Comparison of ENCODE assay signal across 9 cellular contexts in genomic region chr14:60151715-60152114, GRCh38. TPM values are rescaled to one million over a fixed set of nuclear protein-coding genes. Genes with fewer than 3 reads are reported as not detected.
DNase-seq lines count a peak whose midpoint lies in the region; ATAC-seq, FAIRE-seq and TF ChIP-seq lines count a peak whose summit lies in the region.
"Had no signal": no experiment of that assay in that cellular context is flagged by ENCODE, and none has a peak within 500 bp of the region (broad histone marks: within the 10 kb centered on the region; RNA-seq: fewer than 3 reads in every experiment).

No MANE protein-coding gene starts in this region.

- FAIRE-seq in GM12892 (lab: Jason Lieb, UNC) = peak; percentile 9
- FAIRE-seq: endometrium had no signal

- no peak for DNase-seq in GM12892 (ENCODE audit: insufficient read length)
- peak; percentile 84 for DNase-seq in NOMO-1 treated with dmso at 0.1 percent for 144 hours (lab: John Stamatoyannopoulos, UW; ENCODE audit: unreplicated experiment)
- DNase-seq in activated CD8-positive, alpha-beta memory T cell treated with anti-CD3 and anti-CD28 coated beads, Interleukin-2, amount 50 U/mL, for 4 hours = peak; percentile 69
- peak; percentile 89 for DNase-seq in epithelial cell of prostate (ENCODE audit: low read depth, low spot score)
- DNase-seq in occipital lobe (lab: John Stamatoyannopoulos, UW) = peak; percentile 47
- DNase-seq in superior temporal gyrus (ENCODE audit: extremely low spot score) = peak; percentile 70
- DNase-seq in iPS-NIHi11 (ENCODE audit: low spot score) = no peak

- peak overlapping the region; percentile 90 for H3K27ac ChIP-seq in epithelial cell of prostate

- TF ChIP-seq POLR2A in GM12892 (IDR thresholded peaks at IDR 0.05; ENCODE audit: low read depth, low read length) = no peak

- peak; percentile 92 for ATAC-seq in HG02981 (IDR thresholded peaks at IDR 0.05; ENCODE audit: unreplicated experiment)

RNA-seq across cellular contexts. Expression of gene DHRS7, which starts 13.5 kb away (rescaled TPM):
- polyA plus RNA-seq in GM12892 (2012; ENCODE audit: missing spikeins) = 61.5 TPM
- 47.4 TPM for total RNA-seq in occipital lobe

RNA-seq across cellular contexts. Expression of gene PCNX4, which starts 60.0 kb away (rescaled TPM):
- 23.3 TPM for polyA plus RNA-seq in GM12892 (2012; ENCODE audit: missing spikeins)
- total RNA-seq in occipital lobe = 133 TPM

Comparison
In these comparisons a context has a peak if more than half of its experiments do, and no peak if none do; other contexts are left out.
1. DNase-seq: peak in NOMO-1 treated with dmso at 0.1 percent for 144 hours (single experiment), activated CD8-positive, alpha-beta memory T cell treated with anti-CD3 and anti-CD28 coated beads, Interleukin-2, amount 50 U/mL, for 4 hours (single experiment), epithelial cell of prostate (single experiment), occipital lobe (single experiment) and superior temporal gyrus (single experiment); none in GM12892 (single experiment) and iPS-NIHi11 (single experiment).